Comparison of ENCODE assay signal across 1 cellular context in the genomic region with DNA sequence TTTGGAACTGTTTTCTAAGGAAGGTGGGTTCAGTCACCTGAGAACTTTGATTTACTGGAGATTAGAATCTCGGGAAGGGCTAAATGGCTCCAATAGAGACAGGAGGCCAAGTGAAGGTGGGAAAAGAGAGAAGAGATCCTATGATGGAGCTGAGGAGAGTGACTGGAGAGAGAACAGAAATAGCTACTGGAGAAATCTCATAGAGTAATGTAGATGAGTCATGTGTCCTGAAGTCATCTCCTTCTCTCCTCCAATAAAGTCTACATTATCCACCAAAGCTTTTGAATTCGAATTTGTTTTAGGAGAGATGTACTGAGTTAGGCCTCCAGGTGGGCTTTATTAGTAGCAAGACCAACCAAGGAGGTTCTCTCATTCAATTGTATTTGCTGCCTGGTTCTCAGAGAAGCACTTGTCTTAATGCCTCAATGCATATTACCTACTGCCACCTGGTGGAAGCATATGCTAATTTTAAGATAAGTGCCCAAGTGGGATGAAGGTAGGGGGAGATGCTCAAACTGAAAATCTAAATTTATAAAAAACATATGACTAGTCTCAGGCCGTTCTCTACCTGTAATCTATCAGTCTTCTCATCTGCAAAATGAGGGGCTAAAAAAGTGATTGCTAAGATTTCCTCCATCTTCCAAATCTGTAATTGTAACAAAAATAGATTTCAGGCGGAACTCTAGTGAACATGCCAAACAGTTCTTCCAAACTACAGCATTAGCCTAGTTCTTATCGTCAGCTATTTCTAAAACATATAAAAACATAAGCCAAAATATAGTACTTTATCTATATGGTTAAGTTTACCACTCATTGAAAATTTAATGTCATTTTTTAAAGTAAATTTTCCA.
TF ChIP-seq lines count a peak whose summit lies in the region.

No MANE protein-coding gene starts in this region.

TF ChIP-seq in H1, 55 proteins besides CTCF, POLR2A, EP300 and RAD21 (continued from another document):
- TF ChIP-seq CBX5 (IDR thresholded peaks at IDR 0.05; ENCODE audit: low read depth, low read length) (no peak), HDAC2 (IDR thresholded peaks at IDR 0.05; ENCODE audit: borderline replicate concordance in 1 of 2, low read depth in 2 of 2, low read length in 2 of 2) (no peak), EGR1 (IDR thresholded peaks at IDR 0.05; ENCODE audit: borderline replicate concordance, low read depth, low read length) (no peak), SIRT6 (IDR thresholded peaks at IDR 0.05; ENCODE audit: low read length) (no peak), JUN (IDR thresholded peaks at IDR 0.05; ENCODE audit: low read depth, low read length) (no peak), GTF2F1 (IDR thresholded peaks at IDR 0.05; ENCODE audit: borderline replicate concordance, low read depth, low read length) (no peak), SUZ12 (IDR thresholded peaks at IDR 0.05; ENCODE audit: low read length) (no peak), FOSL1 (IDR thresholded peaks at IDR 0.05; ENCODE audit: insufficient read depth, low read depth, low read length) (no peak)
